26 cellular contexts compared by ENCODE assay signal in genomic region chr2:83365476-83365875, GRCh38.
"Had no signal": no experiment of that assay in that cellular context is flagged by ENCODE, and none has a peak within 500 bp of the region (broad histone marks: within the 10 kb centered on the region; RNA-seq: fewer than 3 reads in every experiment).

No MANE protein-coding gene starts in this region.

- DNase-seq: activated CD4-positive, alpha-beta memory T cell treated with anti-CD3 and anti-CD28 coated beads for 36 hours; activated CD4-positive, alpha-beta T cell treated with anti-CD3 and anti-CD28 coated beads, Interleukin-2, amount 10 ng/mL, durations not matched to agents 7 days and 5 days; activated CD4-positive, CD25-positive, alpha-beta regulatory T cell; activated CD8-positive, alpha-beta memory T cell treated with anti-CD3 and anti-CD28 coated beads for 24 hours; activated effector memory CD4-positive, alpha-beta T cell treated with anti-CD3 and anti-CD28 coated beads, Interleukin-2, amount 50 U/mL, for 16 hours; activated naive CD4-positive, alpha-beta T cell treated with Interleukin-2 at 50 U/mL for 16 hours; activated naive CD8-positive, alpha-beta T cell treated with anti-CD3 and anti-CD28 coated beads, Interleukin-2, amount 50 U/mL, for 24 hours; activated T-cell treated with anti-CD3 and anti-CD28 coated beads, Interleukin-2, amount 50 U/mL, for 4 hours; amygdala; NCI-H1092 treated with DMSO at 0.1 percent for 48 hours; NCI-H1417 treated with DMSO at 0.1 percent for 48 hours; NCI-H1694; NCI-H2029; NCI-H2107; NCI-H2171 treated with DMSO at 0.1 percent for 48 hours; NCI-H345; NCI-H510A; NCI-H526 treated with DMSO at 0.1 percent for 48 hours; NCI-H82; Peyer's patch; Right ventricle myocardium superior; SJCRH30; SK-N-SH; T-helper 1 cell had no signal

- FAIRE-seq: astrocyte had no signal

- H3K4me3 ChIP-seq: Peyer's patch, SJCRH30 had no signal

- ATAC-seq: activated naive CD4-positive, alpha-beta T cell treated with anti-CD3 and anti-CD28 coated beads, Interleukin-2, amount 50 U/mL, for 72 hours; activated naive CD8-positive, alpha-beta T cell treated with anti-CD3 and anti-CD28 coated beads, Interleukin-2, amount 50 U/mL, for 24 hours; activated T-cell treated with anti-CD3 and anti-CD28 coated beads, Interleukin-2, amount 50 U/mL, for 4 hours had no signal
